16 cellular contexts compared by ENCODE assay signal in genomic region chr1:17052038-17052437, GRCh38. TPM values are rescaled to one million over a fixed set of nuclear protein-coding genes. Genes with fewer than 3 reads are reported as not detected.
A peak's percentile ranks its signal among the peaks of the same experiment; 100 is the strongest.
DNase-seq lines count a peak whose midpoint lies in the region; ATAC-seq and TF ChIP-seq lines count a peak whose summit lies in the region.
"Had no signal": no experiment of that assay in that cellular context is flagged by ENCODE, and none has a peak within 500 bp of the region (broad histone marks: within the 10 kb centered on the region; RNA-seq: fewer than 3 reads in every experiment).

No MANE protein-coding gene starts in this region.

- no peaks in the 10 kb centered on the region for H3K9me2 ChIP-seq in GM23338 (ENCODE audit: insufficient read depth)

- H3K4me1 ChIP-seq in BLaER1: peaks cover 15% of the 10 kb centered on the region
- H3K4me1 ChIP-seq in GM23338 (ENCODE audit: insufficient read depth): peaks cover 9% of the 10 kb centered on the region

- peaks cover 9% of the 10 kb centered on the region; the same call in 2 of the 3 replicates for H3K4me1 Mint-ChIP-seq in GM23338
- H3K4me1 Mint-ChIP-seq in activated T-helper 17 cell treated with anti-CD3 and anti-CD28 coated beads, Interleukin-2, amount 50 U/mL, for 72 hours: peaks cover 11% of the 10 kb centered on the region
- peaks cover 10 to 42% (median 33%) of the 10 kb centered on the region in 4 donors for H3K4me1 Mint-ChIP-seq in naive thymus-derived CD8-positive, alpha-beta T cell

- 0 out of 2 replicates have a peak overlapping the region, but pooled peaks have one; percentile 89 for H3K9ac ChIP-seq in BLaER1

- H3K36me3 Mint-ChIP-seq in GM23338 (ENCODE audit: low read depth): peaks cover 8% of the 10 kb centered on the region; the same call in 2 of the 3 replicates
- H3K36me3 Mint-ChIP-seq in activated T-helper 17 cell treated with anti-CD3 and anti-CD28 coated beads, Interleukin-2, amount 50 U/mL, for 72 hours (ENCODE audit: low read depth): peaks cover 35% of the 10 kb centered on the region
- peaks cover 0 to 30% (median 5%) of the 10 kb centered on the region in 3 donors for H3K36me3 Mint-ChIP-seq in naive thymus-derived CD8-positive, alpha-beta T cell
- H3K36me3 Mint-ChIP-seq: IgD-negative memory B cell had no signal

- H3F3A ChIP-seq in GM23338 (replicated peaks; ENCODE audit: low read depth): peaks cover 22% of the 10 kb centered on the region

- TF ChIP-seq CTCF in GM23338 (conservative IDR thresholded peaks at IDR 0.05; ENCODE audit: low read depth in 2 of 2): no peak

- H4K20me1 ChIP-seq in BLaER1: peaks cover 55% of the 10 kb centered on the region
- peaks cover 16% of the 10 kb centered on the region for H4K20me1 ChIP-seq in GM23338 (replicated peaks; ENCODE audit: insufficient read depth)

- no peak overlapping the region for H3K27ac ChIP-seq in BLaER1
- H3K27ac ChIP-seq in GM23338 (ENCODE audit: low read depth): no peak overlapping the region

- H3K9me3 ChIP-seq in BLaER1: no peaks in the 10 kb centered on the region
- H3K9me3 ChIP-seq: esophagus squamous epithelium, stomach had no signal

- POLR2A ChIA-PET in naive thymus-derived CD8-positive, alpha-beta T cell (lab: Charles Lee): no interaction called here

- peaks cover 46% of the 10 kb centered on the region for H3K79me2 ChIP-seq in GM23338 (replicated peaks; ENCODE audit: insufficient read depth)

- intact Hi-C loops in left ventricle myocardium superior (cut with micrococcal nuclease): no loop called here

- peak overlapping the region; percentile 93 for H3K4me2 ChIP-seq in BLaER1
- peak overlapping the region; percentile 94; the same call in 1 of the 2 replicates for H3K4me2 ChIP-seq in GM23338

- no peaks in the 10 kb centered on the region for H3K9me3 Mint-ChIP-seq in GM23338
- no peaks in the 10 kb centered on the region for H3K9me3 Mint-ChIP-seq in activated T-helper 17 cell treated with anti-CD3 and anti-CD28 coated beads, Interleukin-2, amount 50 U/mL, for 72 hours
- no peaks in the 10 kb centered on the region for H3K9me3 Mint-ChIP-seq in naive thymus-derived CD8-positive, alpha-beta T cell
- H3K9me3 Mint-ChIP-seq: activated B cell treated with CpG ODN at 0.5 μM for 24 hours, IgD-negative memory B cell had no signal

- H3K27ac Mint-ChIP-seq in GM23338: no peak overlapping the region
- no peak overlapping the region for H3K27ac Mint-ChIP-seq in activated T-helper 17 cell treated with anti-CD3 and anti-CD28 coated beads, Interleukin-2, amount 50 U/mL, for 72 hours
- peak overlapping the region in 3 of 10 donors; percentile 43 to 76 (median 74) for H3K27ac Mint-ChIP-seq in naive thymus-derived CD8-positive, alpha-beta T cell
- H3K27ac Mint-ChIP-seq: activated B cell treated with CpG ODN at 0.5 μM for 24 hours had no signal

- H3K27me3 Mint-ChIP-seq in GM23338 (ENCODE audit: insufficient read depth, low read depth, poor library complexity): peaks cover 11% of the 10 kb centered on the region
- H3K27me3 Mint-ChIP-seq in activated T-helper 17 cell treated with anti-CD3 and anti-CD28 coated beads, Interleukin-2, amount 50 U/mL, for 72 hours: no peaks in the 10 kb centered on the region
- H3K27me3 Mint-ChIP-seq in naive thymus-derived CD8-positive, alpha-beta T cell: no peaks in the 10 kb centered on the region
- H3K27me3 Mint-ChIP-seq: activated B cell treated with CpG ODN at 0.5 μM for 24 hours, IgD-negative memory B cell had no signal

- H3K4me3 ChIP-seq in BLaER1 (no peak overlapping the region), GM23338 (no peak overlapping the region)

- H3K36me3 ChIP-seq in BLaER1 (peaks cover 28% of the 10 kb centered on the region), GM23338 (ENCODE audit: insufficient read depth) (peaks cover 9% of the 10 kb centered on the region; the same call in 1 of the 2 replicates)

- 0 out of 3 replicates have a peak overlapping the region, but pooled peaks have one; percentile 34 for H3K4me3 Mint-ChIP-seq in GM23338
- H3K4me3 Mint-ChIP-seq in activated T-helper 17 cell treated with anti-CD3 and anti-CD28 coated beads, Interleukin-2, amount 50 U/mL, for 72 hours: peak overlapping the region; percentile 97
- H3K4me3 Mint-ChIP-seq in naive thymus-derived CD8-positive, alpha-beta T cell: peak overlapping the region in 6 of 10 donors; percentile 67 to 99 (median 90)

- no peak for ATAC-seq in GM23338
- ATAC-seq in activated T-helper 17 cell treated with anti-CD3 and anti-CD28 coated beads, Interleukin-2, amount 50 U/mL, for 72 hours (replicated peaks): no peak
- no peak for ATAC-seq in naive thymus-derived CD8-positive, alpha-beta T cell
- no peak for ATAC-seq in GM18873 (IDR thresholded peaks at IDR 0.05; ENCODE audit: low FRiP score, unreplicated experiment)
- ATAC-seq in left ventricle myocardium superior: no peak

- DNase-seq in GM23338 (ENCODE audit: low spot score): no peak
- no peak for DNase-seq in naive thymus-derived CD8-positive, alpha-beta T cell
- DNase-seq in HCEC 1CT: no peak
- no peak for DNase-seq in left ventricle myocardium superior
- DNase-seq: activated B cell treated with CpG ODN at 0.5 μM for 24 hours; activated naive CD4-positive, alpha-beta T cell; esophagus squamous epithelium; mesendoderm; NCI-H1694 treated with DMSO at 0.1 percent for 48 hours; NCI-H774; stimulated activated CD4-positive, alpha-beta T cell treated with anti-CD3 and anti-CD28 coated beads, Interleukin-4, amount 100 ng/mL, for 4 hours; stomach had no signal

- H2AFZ ChIP-seq in GM23338: no peak overlapping the region

- H3K27me3 ChIP-seq in BLaER1: no peaks in the 10 kb centered on the region
- no peaks in the 10 kb centered on the region for H3K27me3 ChIP-seq in GM23338 (ENCODE audit: insufficient read depth)
- H3K27me3 ChIP-seq: esophagus squamous epithelium, stomach had no signal

TF ChIP-seq in GM23338, 12 proteins besides CTCF, POLR2A, EP300 and RAD21:
- no peak for TF ChIP-seq EZH2 (IDR thresholded peaks at IDR 0.05; ENCODE audit: low read depth, unreplicated experiment)
- no peak for TF ChIP-seq NANOG (IDR thresholded peaks at IDR 0.05; ENCODE audit: borderline replicate concordance)
- TF ChIP-seq ZNF331 (CRISPR knock-in tag; IDR thresholded peaks at IDR 0.05; ENCODE audit: low read depth): no peak
TF ChIP-seq in GM23338: peak in this region for 0.

RNA-seq across cellular contexts. Expression of gene SDHB, which starts 1.8 kb away (rescaled TPM):
- total RNA-seq in GM23338 (2014; rRNA removed; shearing (Covaris generic)): 72.8 and 105 TPM in 2 replicates
- polyA plus RNA-seq in GM23338 (2016; fragmentation: Nextera tagmentation; extraction: Ambion mirVana): 112 and 121 TPM in 2 replicates
- 100 to 1,000 TPM in 1 of 2 donors, 10 to 100 TPM in 1; 82.9 to 137 TPM for total RNA-seq in activated T-helper 17 cell treated with anti-CD3 and anti-CD28 coated beads, Interleukin-2, amount 50 U/mL, for 72 hours
- total RNA-seq in naive thymus-derived CD8-positive, alpha-beta T cell: 10 to 100 TPM; 56.1 to 60.6 TPM
- 100 to 1,000 TPM; 128 to 149 (median 129) TPM for polyA plus RNA-seq in naive thymus-derived CD8-positive, alpha-beta T cell
- 438 TPM for total RNA-seq in left ventricle myocardium superior

RNA-seq across cellular contexts. Expression of gene ATP13A2, which starts 40.3 kb away (rescaled TPM):
- 83.3 and 87.7 TPM in 2 replicates for total RNA-seq in GM23338 (2014; rRNA removed; shearing (Covaris generic))
- polyA plus RNA-seq in GM23338 (2016; fragmentation: Nextera tagmentation; extraction: Ambion mirVana): 30.1 and 31.8 TPM in 2 replicates
- total RNA-seq in activated T-helper 17 cell treated with anti-CD3 and anti-CD28 coated beads, Interleukin-2, amount 50 U/mL, for 72 hours: 10 to 100 TPM; 24.2 to 51.7 TPM
- 10 to 100 TPM; 44.3 to 44.4 TPM for total RNA-seq in naive thymus-derived CD8-positive, alpha-beta T cell
- polyA plus RNA-seq in naive thymus-derived CD8-positive, alpha-beta T cell: 10 to 100 TPM; 21.6 to 43.7 (median 31.9) TPM
- 17.8 TPM for total RNA-seq in left ventricle myocardium superior

Comparison
In these comparisons a context has a peak if more than half of its experiments do, and no peak if none do; other contexts are left out.
1. H3K4me3 Mint-ChIP-seq: peak in every context shown above with its lines; median percentile 97 in activated T-helper 17 cell treated with anti-CD3 and anti-CD28 coated beads, Interleukin-2, amount 50 U/mL, for 72 hours; 90 in naive thymus-derived CD8-positive, alpha-beta T cell; 34 in GM23338.